18 cellular contexts compared by ENCODE assay signal in genomic region chr12:124487065-124487833, GRCh38.
DNase-seq lines count a peak whose midpoint lies in the region; ATAC-seq and TF ChIP-seq lines count a peak whose summit lies in the region.
"Had no signal": no experiment of that assay in that cellular context is flagged by ENCODE, and none has a peak within 500 bp of the region (broad histone marks: within the 10 kb centered on the region; RNA-seq: fewer than 3 reads in every experiment).

No MANE protein-coding gene starts in this region.

- peaks cover 11 to 21% (median 16%) of the 10 kb centered on the region in 7 donors for H3K4me1 Mint-ChIP-seq in naive thymus-derived CD4-positive, alpha-beta T cell

- intact Hi-C loops in naive thymus-derived CD4-positive, alpha-beta T cell (cut with micrococcal nuclease) = no loop called here
- intact Hi-C loops in colonic mucosa (cut with DNase I) = no loop called here

- H3K4me3 ChIP-seq in BE2C (ENCODE audit: low read depth, low read length) (no peak overlapping the region), SJCRH30 (no peak overlapping the region), fibroblast of pulmonary artery (replicated peaks; ENCODE audit: low read depth, low read length) (no peak overlapping the region), colonic mucosa (no peak overlapping the region)
- H3K4me3 ChIP-seq in naive thymus-derived CD4-positive, alpha-beta T cell (ENCODE audit: low read length) = no peak overlapping the region
- H3K4me3 ChIP-seq: MG63, prostate gland had no signal

- CTCF ChIA-PET in naive thymus-derived CD4-positive, alpha-beta T cell (lab: Charles Lee) = no interaction called here

- DNase-seq in BE2C (peak; percentile 72), SJCRH30 (peak; percentile 57 to 67), fibroblast of pulmonary artery (ENCODE audit: low read depth) (peak; percentile 43), NCI-H187 treated with DMSO at 0.1 percent for 48 hours (lab: John Stamatoyannopoulos, UW) (no peak), SKM-1 (lab: John Stamatoyannopoulos, UW; ENCODE audit: unreplicated experiment) (no peak), NCI-H510A treated with DMSO at 0.1 percent for 48 hours (lab: John Stamatoyannopoulos, UW) (no peak), colonic mucosa (no peak)
- no peak for DNase-seq in naive thymus-derived CD4-positive, alpha-beta T cell
- DNase-seq: activated CD4-positive, alpha-beta T cell treated with anti-CD3 and anti-CD28 coated beads for 48 hours; central memory CD4-positive, alpha-beta T cell; foreskin fibroblast; GDM1; MG63; NCI-H82 had no signal

- H3K4me1 ChIP-seq in BE2C = peaks cover 29% of the 10 kb centered on the region
- peaks cover 15% of the 10 kb centered on the region; the same call in 1 of the 2 replicates for H3K4me1 ChIP-seq in SJCRH30
- H3K4me1 ChIP-seq in naive thymus-derived CD4-positive, alpha-beta T cell (ENCODE audit: control insufficient read depth in 2 of 2, insufficient read depth in 2 of 2, low read length in 2 of 2) = no peaks in the 10 kb centered on the region
- no peaks in the 10 kb centered on the region for H3K4me1 ChIP-seq in colonic mucosa
- H3K4me1 ChIP-seq: prostate gland had no signal

- H3K4me3 Mint-ChIP-seq in naive thymus-derived CD4-positive, alpha-beta T cell = no peak overlapping the region
- H3K4me3 Mint-ChIP-seq: activated T-helper 17 cell treated with anti-CD3 and anti-CD28 coated beads, Interleukin-2, amount 50 U/mL, for 72 hours had no signal

- no peaks in the 10 kb centered on the region for H3K27me3 ChIP-seq in BE2C
- no peaks in the 10 kb centered on the region for H3K27me3 ChIP-seq in SJCRH30
- no peaks in the 10 kb centered on the region for H3K27me3 ChIP-seq in naive thymus-derived CD4-positive, alpha-beta T cell (ENCODE audit: control insufficient read depth in 2 of 2, insufficient read depth in 2 of 2, low read length in 2 of 2)
- no peaks in the 10 kb centered on the region for H3K27me3 ChIP-seq in colonic mucosa
- H3K27me3 ChIP-seq: MG63 had no signal

- H3K27ac ChIP-seq in SJCRH30 = no peak overlapping the region
- no peak overlapping the region for H3K27ac ChIP-seq in naive thymus-derived CD4-positive, alpha-beta T cell (ENCODE audit: low read depth, low read length)
- no peak overlapping the region for H3K27ac ChIP-seq in colonic mucosa
- H3K27ac ChIP-seq: HL-60, prostate gland had no signal

- H3K9me3 Mint-ChIP-seq in naive thymus-derived CD4-positive, alpha-beta T cell = no peaks in the 10 kb centered on the region
- H3K9me3 Mint-ChIP-seq: activated T-helper 17 cell treated with anti-CD3 and anti-CD28 coated beads, Interleukin-2, amount 50 U/mL, for 72 hours had no signal

- peak overlapping the region in 5 of 9 donors; percentile 7 to 88 (median 28) for H3K27ac Mint-ChIP-seq in naive thymus-derived CD4-positive, alpha-beta T cell
- H3K27ac Mint-ChIP-seq: activated T-helper 17 cell treated with anti-CD3 and anti-CD28 coated beads, Interleukin-2, amount 50 U/mL, for 72 hours had no signal

- H3K36me3 ChIP-seq in BE2C = peaks cover 68% of the 10 kb centered on the region
- peaks cover 30% of the 10 kb centered on the region for H3K36me3 ChIP-seq in SJCRH30
- peaks cover 0 to 74% (median 2%) of the 10 kb centered on the region in 3 experiments for H3K36me3 ChIP-seq in naive thymus-derived CD4-positive, alpha-beta T cell (ENCODE audit: control insufficient read depth in 2 of 3, insufficient read depth in 3 of 3, low read length in 3 of 3)
- no peaks in the 10 kb centered on the region for H3K36me3 ChIP-seq in colonic mucosa

- TF ChIP-seq CTCF in BE2C (IDR thresholded peaks at IDR 0.05; ENCODE audit: low read depth, low read length) (no peak), fibroblast of pulmonary artery (IDR thresholded peaks at IDR 0.05; ENCODE audit: low read length, missing control alignments) (no peak), colonic mucosa (IDR thresholded peaks at IDR 0.05) (no peak)

- H3K27me3 Mint-ChIP-seq in naive thymus-derived CD4-positive, alpha-beta T cell = no peaks in the 10 kb centered on the region
- H3K27me3 Mint-ChIP-seq: activated T-helper 17 cell treated with anti-CD3 and anti-CD28 coated beads, Interleukin-2, amount 50 U/mL, for 72 hours had no signal

- H3K9me3 ChIP-seq in BE2C (no peaks in the 10 kb centered on the region), SJCRH30 (replicated peaks) (no peaks in the 10 kb centered on the region), colonic mucosa (no peaks in the 10 kb centered on the region)
- no peaks in the 10 kb centered on the region for H3K9me3 ChIP-seq in naive thymus-derived CD4-positive, alpha-beta T cell (ENCODE audit: control insufficient read depth in 2 of 3, low read length in 3 of 3)
- H3K9me3 ChIP-seq: MG63, prostate gland had no signal

- no peak overlapping the region for H3K9ac ChIP-seq in colonic mucosa (ENCODE audit: low read depth in 2 of 2, low read length in 2 of 2)

- peaks cover 4 to 41% (median 9%) of the 10 kb centered on the region in 5 donors for H3K36me3 Mint-ChIP-seq in naive thymus-derived CD4-positive, alpha-beta T cell

- ATAC-seq in naive thymus-derived CD4-positive, alpha-beta T cell = no peak
- ATAC-seq: activated T-helper 17 cell treated with anti-CD3 and anti-CD28 coated beads, Interleukin-2, amount 50 U/mL, for 72 hours; SK-N-SH treated with all-trans-retinoic acid at 6 μM for 48 hours had no signal

- POLR2A ChIA-PET in naive thymus-derived CD4-positive, alpha-beta T cell (lab: Charles Lee) = no interaction called here

Comparison
In these comparisons a context has a peak if more than half of its experiments do, and no peak if none do; other contexts are left out.
1. DNase-seq: peak in BE2C (single experiment), SJCRH30 (2 of 2) and fibroblast of pulmonary artery (single experiment); none in naive thymus-derived CD4-positive, alpha-beta T cell (0 of 9), NCI-H187 treated with DMSO at 0.1 percent for 48 hours (single experiment), SKM-1 (single experiment), NCI-H510A treated with DMSO at 0.1 percent for 48 hours (single experiment) and colonic mucosa (single experiment).